ENCODE assay signal across 8 cellular contexts in the genomic region with DNA sequence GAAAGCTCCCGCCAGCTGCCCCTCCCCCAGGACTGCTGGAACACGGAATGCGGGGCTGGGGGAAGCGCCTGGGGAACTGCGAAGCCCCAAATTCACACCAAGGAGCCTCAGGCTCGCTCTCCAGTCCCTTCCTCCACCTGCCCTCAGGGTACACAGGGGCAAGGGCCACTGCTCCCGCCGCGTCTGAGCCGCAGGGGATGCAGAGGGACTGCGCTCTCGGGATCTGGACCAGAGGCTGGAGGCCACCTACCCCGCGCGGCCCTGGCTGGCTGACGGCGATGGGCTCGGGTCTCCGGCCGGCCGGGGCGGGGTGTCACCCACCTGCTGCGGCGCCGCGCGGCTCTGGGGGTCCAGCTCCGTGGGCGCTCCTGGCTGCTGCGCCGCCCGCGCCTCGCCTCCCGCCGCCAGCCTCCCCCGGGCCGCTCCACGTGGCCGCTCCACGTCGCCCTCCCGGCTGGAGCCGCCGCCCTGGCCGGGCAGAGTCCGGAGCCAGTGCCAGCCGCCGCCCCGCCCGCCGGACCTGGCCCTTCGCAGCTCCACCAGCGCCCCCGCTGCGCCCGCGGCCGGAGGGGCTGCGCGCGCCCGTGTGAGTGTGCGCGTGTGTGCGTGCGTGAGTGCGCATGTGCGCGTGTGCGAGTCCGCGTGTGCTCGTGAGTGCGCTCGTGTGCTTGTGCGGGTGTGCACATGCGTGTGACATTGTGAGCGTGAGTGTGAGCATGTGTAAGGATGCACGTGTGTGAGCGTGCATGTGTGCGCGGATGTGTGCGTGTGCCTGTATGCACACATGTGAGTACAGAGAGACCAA. TPM values are rescaled to one million over a fixed set of nuclear protein-coding genes. Genes with fewer than 3 reads are reported as not detected.
DNase-seq lines count a peak whose midpoint lies in the region; ATAC-seq and TF ChIP-seq lines count a peak whose summit lies in the region.

A gene with protein sequence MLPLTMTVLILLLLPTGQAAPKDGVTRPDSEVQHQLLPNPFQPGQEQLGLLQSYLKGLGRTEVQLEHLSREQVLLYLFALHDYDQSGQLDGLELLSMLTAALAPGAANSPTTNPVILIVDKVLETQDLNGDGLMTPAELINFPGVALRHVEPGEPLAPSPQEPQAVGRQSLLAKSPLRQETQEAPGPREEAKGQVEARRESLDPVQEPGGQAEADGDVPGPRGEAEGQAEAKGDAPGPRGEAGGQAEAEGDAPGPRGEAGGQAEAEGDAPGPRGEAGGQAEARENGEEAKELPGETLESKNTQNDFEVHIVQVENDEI (minus strand): TSS at position 604 of the 805 bp plus-strand sequence. CDS start 14,762 bp downstream, outside the sequence.

- peaks cover 25% of the 10 kb centered on the region for H3K27me3 ChIP-seq in neural cell (ENCODE audit: insufficient read depth, low read depth, low read length)

- no peaks in the 10 kb centered on the region for H3K9me2 ChIP-seq in neural cell (ENCODE audit: insufficient read depth, low read length)

- peak; percentile 38 for DNase-seq in activated CD4-positive, alpha-beta T cell treated with anti-CD3 and anti-CD28 coated beads for 36 hours
- no peak for DNase-seq in activated CD4-positive, alpha-beta T cell treated with anti-CD3 and anti-CD28 coated beads, Interleukin-2, amount 50 U/mL, for 1 hour
- DNase-seq in SK-MEL-5 (ENCODE audit: low read depth, low spot score) (no peak), endothelial cell (ENCODE audit: low spot score) (peak; percentile 18), kidney tubule cell (ENCODE audit: low spot score) (no peak), hippocampal formation (lab: John Stamatoyannopoulos, UW) (no peak)

- no peak for TF ChIP-seq EP300 in neural cell (conservative IDR thresholded peaks at IDR 0.05; ENCODE audit: poor library complexity, severe bottlenecking)

- H3K4me1 Mint-ChIP-seq in activated CD4-positive, alpha-beta T cell treated with anti-CD3 and anti-CD28 coated beads for 36 hours: peaks cover 16% of the 10 kb centered on the region
- peaks cover 11% of the 10 kb centered on the region for H3K4me1 Mint-ChIP-seq in endothelial cell (ENCODE audit: unreplicated experiment)

- TF ChIP-seq CTCF in endothelial cell (IDR thresholded peaks at IDR 0.05; ENCODE audit: unreplicated experiment) (no peak), neural cell (IDR thresholded peaks at IDR 0.05; ENCODE audit: poor library complexity, severe bottlenecking) (no peak)

- TF ChIP-seq RAD21 in neural cell (conservative IDR thresholded peaks at IDR 0.05): no peak

- H4K20me1 ChIP-seq in neural cell (ENCODE audit: insufficient read depth): no peaks in the 10 kb centered on the region

- in situ Hi-C loops in SK-MEL-5 (cut with HindIII; ENCODE audit: low pct_unique_long_range_greater_than_20kb, low sequenced_read_pairs): no loop called here

- peak within 1 kb of the TSS; percentile 65 for H3K4me2 ChIP-seq in neural cell (ENCODE audit: low read length)

- CTCF ChIA-PET in activated CD4-positive, alpha-beta T cell treated with anti-CD3 and anti-CD28 coated beads for 36 hours (lab: Charles Lee): interaction anchor here (0.8 kb wide), 1 partner anchor 10 kb away, joined by 3 read pairs; no protein-coding TSS in a partner anchor

- H3K27ac Mint-ChIP-seq in activated CD4-positive, alpha-beta T cell treated with anti-CD3 and anti-CD28 coated beads for 36 hours: peak within 1 kb of the TSS; percentile 76
- H3K27ac Mint-ChIP-seq in endothelial cell (ENCODE audit: unreplicated experiment): no peak within 1 kb of the TSS

- H3K79me2 ChIP-seq in neural cell (replicated peaks; ENCODE audit: insufficient read depth, low read length): no peaks in the 10 kb centered on the region

- peak within 1 kb of the TSS; percentile 83 for H3K4me3 ChIP-seq in neural cell (ENCODE audit: low read length)

- H3K4me3 Mint-ChIP-seq in activated CD4-positive, alpha-beta T cell treated with anti-CD3 and anti-CD28 coated beads for 36 hours: peak within 1 kb of the TSS; percentile 78
- H3K4me3 Mint-ChIP-seq in endothelial cell (ENCODE audit: unreplicated experiment): peak within 1 kb of the TSS; percentile 67

- ATAC-seq in activated CD4-positive, alpha-beta T cell treated with anti-CD3 and anti-CD28 coated beads for 36 hours: peak; percentile 31
- ATAC-seq in HG03135 (IDR thresholded peaks at IDR 0.05; ENCODE audit: unreplicated experiment): no peak

- no peaks in the 10 kb centered on the region for H3K36me3 Mint-ChIP-seq in activated CD4-positive, alpha-beta T cell treated with anti-CD3 and anti-CD28 coated beads for 36 hours (ENCODE audit: low read depth)
- peaks cover 8% of the 10 kb centered on the region for H3K36me3 Mint-ChIP-seq in endothelial cell (ENCODE audit: low read depth, unreplicated experiment)

- H3K9me3 Mint-ChIP-seq in activated CD4-positive, alpha-beta T cell treated with anti-CD3 and anti-CD28 coated beads for 36 hours (ENCODE audit: low read depth): no peaks in the 10 kb centered on the region
- no peaks in the 10 kb centered on the region for H3K9me3 Mint-ChIP-seq in endothelial cell (ENCODE audit: unreplicated experiment)

- POLR2A ChIA-PET in activated CD4-positive, alpha-beta T cell treated with anti-CD3 and anti-CD28 coated beads for 36 hours (lab: Charles Lee): no interaction called here

- H3K27ac ChIP-seq in neural cell (ENCODE audit: low read length): no peak within 1 kb of the TSS

- H3K9ac ChIP-seq in neural cell (ENCODE audit: low read length): peak within 1 kb of the TSS; percentile 60

- no peaks in the 10 kb centered on the region for H3K36me3 ChIP-seq in neural cell (ENCODE audit: insufficient read depth, low read length)

- H3F3A ChIP-seq in neural cell (ENCODE audit: insufficient read depth, low read length, poor library complexity, severe bottlenecking): no peaks in the 10 kb centered on the region

- no peaks in the 10 kb centered on the region for H3K9me3 ChIP-seq in neural cell (ENCODE audit: low read length)

- H3K27me3 Mint-ChIP-seq in activated CD4-positive, alpha-beta T cell treated with anti-CD3 and anti-CD28 coated beads for 36 hours: peaks cover 19% of the 10 kb centered on the region
- H3K27me3 Mint-ChIP-seq in endothelial cell (ENCODE audit: unreplicated experiment): peaks cover 15% of the 10 kb centered on the region

- peak within 1 kb of the TSS; percentile 60 for H2AFZ ChIP-seq in neural cell (ENCODE audit: low read depth, low read length)

- intact Hi-C loops in activated CD4-positive, alpha-beta T cell treated with anti-CD3 and anti-CD28 coated beads for 36 hours (cut with DNase I, micrococcal nuclease): no loop called here

TF ChIP-seq in neural cell, 6 proteins besides CTCF, POLR2A, EP300 and RAD21:
- TF ChIP-seq, protein P1, sequence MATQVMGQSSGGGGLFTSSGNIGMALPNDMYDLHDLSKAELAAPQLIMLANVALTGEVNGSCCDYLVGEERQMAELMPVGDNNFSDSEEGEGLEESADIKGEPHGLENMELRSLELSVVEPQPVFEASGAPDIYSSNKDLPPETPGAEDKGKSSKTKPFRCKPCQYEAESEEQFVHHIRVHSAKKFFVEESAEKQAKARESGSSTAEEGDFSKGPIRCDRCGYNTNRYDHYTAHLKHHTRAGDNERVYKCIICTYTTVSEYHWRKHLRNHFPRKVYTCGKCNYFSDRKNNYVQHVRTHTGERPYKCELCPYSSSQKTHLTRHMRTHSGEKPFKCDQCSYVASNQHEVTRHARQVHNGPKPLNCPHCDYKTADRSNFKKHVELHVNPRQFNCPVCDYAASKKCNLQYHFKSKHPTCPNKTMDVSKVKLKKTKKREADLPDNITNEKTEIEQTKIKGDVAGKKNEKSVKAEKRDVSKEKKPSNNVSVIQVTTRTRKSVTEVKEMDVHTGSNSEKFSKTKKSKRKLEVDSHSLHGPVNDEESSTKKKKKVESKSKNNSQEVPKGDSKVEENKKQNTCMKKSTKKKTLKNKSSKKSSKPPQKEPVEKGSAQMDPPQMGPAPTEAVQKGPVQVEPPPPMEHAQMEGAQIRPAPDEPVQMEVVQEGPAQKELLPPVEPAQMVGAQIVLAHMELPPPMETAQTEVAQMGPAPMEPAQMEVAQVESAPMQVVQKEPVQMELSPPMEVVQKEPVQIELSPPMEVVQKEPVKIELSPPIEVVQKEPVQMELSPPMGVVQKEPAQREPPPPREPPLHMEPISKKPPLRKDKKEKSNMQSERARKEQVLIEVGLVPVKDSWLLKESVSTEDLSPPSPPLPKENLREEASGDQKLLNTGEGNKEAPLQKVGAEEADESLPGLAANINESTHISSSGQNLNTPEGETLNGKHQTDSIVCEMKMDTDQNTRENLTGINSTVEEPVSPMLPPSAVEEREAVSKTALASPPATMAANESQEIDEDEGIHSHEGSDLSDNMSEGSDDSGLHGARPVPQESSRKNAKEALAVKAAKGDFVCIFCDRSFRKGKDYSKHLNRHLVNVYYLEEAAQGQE (IDR thresholded peaks at IDR 0.05; ENCODE audit: borderline replicate concordance): peak; percentile 57
- TF ChIP-seq SMC3 (conservative IDR thresholded peaks at IDR 0.05; ENCODE audit: poor library complexity) (no peak), TAF1 (IDR thresholded peaks at IDR 0.05; ENCODE audit: low read depth) (no peak), MXI1 (conservative IDR thresholded peaks at IDR 0.05; ENCODE audit: poor library complexity, severe bottlenecking) (peak; percentile 90), POLR2AphosphoS5 (IDR thresholded peaks at IDR 0.05) (peak; percentile 53), EZH2 (IDR thresholded peaks at IDR 0.05; ENCODE audit: borderline replicate concordance, insufficient read depth, low read length, poor library complexity, severe bottlenecking) (no peak)

RNA-seq across cellular contexts. Expression of the gene that starts here (rescaled TPM):
- total RNA-seq in activated CD4-positive, alpha-beta T cell treated with anti-CD3 and anti-CD28 coated beads for 36 hours: 1 to 10 TPM; 6.4 to 7.0 TPM
- total RNA-seq in SK-MEL-5 (2014; rRNA removed; shearing (Covaris generic)): 20.4 and 22.3 TPM in 2 replicates
- 37.5 and 44.1 TPM in 2 replicates for polyA plus RNA-seq in SK-MEL-5 (2015; cell fraction: cytosol; rRNA removed)
- polyA plus RNA-seq in SK-MEL-5 (2015; cell fraction: nucleus; rRNA removed): 26.4 and 34.3 TPM in 2 replicates
- total RNA-seq in endothelial cell (ENCODE audit: unreplicated experiment): not detected
- polyA plus RNA-seq in neural cell: 24.5 and 33.7 TPM in 2 replicates
- 16.3 and 18.9 TPM in 2 replicates for polyA minus RNA-seq in neural cell

Comparison
In these comparisons a context has a peak if more than half of its experiments do, and no peak if none do; other contexts are left out.
1. Peak in DNase-seq in endothelial cell; RNA of the gene not detected or under 1 TPM.